9 cellular contexts compared by ENCODE assay signal in the genomic region with DNA sequence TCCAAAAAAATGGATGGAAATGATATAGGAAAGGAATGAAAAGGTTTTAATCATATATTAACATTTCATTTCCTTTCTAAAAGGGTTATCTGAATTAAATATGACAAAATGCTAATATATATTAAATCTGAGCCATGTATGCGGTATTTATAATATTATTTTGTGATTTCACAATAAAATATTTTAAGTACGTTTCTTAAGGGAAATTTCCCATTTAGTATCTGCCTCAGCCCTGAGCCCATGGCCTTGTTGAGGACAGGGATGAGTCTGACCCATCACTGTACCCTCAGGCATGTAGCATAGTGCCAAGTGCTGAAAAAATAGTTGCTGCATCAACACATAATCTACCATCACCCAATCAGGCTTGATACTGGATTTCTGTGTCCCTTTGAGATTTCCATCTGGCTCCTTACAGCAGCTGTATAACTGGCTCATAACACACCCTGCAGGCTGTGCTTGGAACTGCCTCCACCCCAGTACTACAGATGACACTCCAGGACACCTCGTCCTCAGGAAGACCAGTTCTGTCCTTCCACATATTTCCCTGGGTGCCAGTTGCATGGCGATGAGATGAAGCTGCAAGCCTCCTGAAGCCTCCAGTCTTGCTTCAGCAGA. TPM values are rescaled to one million over a fixed set of nuclear protein-coding genes. Genes with fewer than 3 reads are reported as not detected.
DNase-seq lines count a peak whose midpoint lies in the region; ATAC-seq and TF ChIP-seq lines count a peak whose summit lies in the region.
"Had no signal": no experiment of that assay in that cellular context is flagged by ENCODE, and none has a peak within 500 bp of the region (broad histone marks: within the 10 kb centered on the region; RNA-seq: fewer than 3 reads in every experiment).

No MANE protein-coding gene starts in this region.

- H4K20me1 ChIP-seq in hepatocyte (ENCODE audit: insufficient read depth, poor library complexity, severe bottlenecking): no peaks in the 10 kb centered on the region

- no peaks in the 10 kb centered on the region for H3K36me3 ChIP-seq in hepatocyte (replicated peaks; ENCODE audit: insufficient read depth, low read depth)

- H3K4me3 ChIP-seq in hepatocyte: no peak overlapping the region
- H3K4me3 ChIP-seq: skin epidermis had no signal

- WGBS in hepatocyte (ENCODE audit: low lambda C conversion rate, missing lambda C conversion rate): 88% methylated on average over 4 of the region's 4 CpGs

- H2AFZ ChIP-seq in hepatocyte: no peak overlapping the region

- no peak for TF ChIP-seq CTCF in hepatocyte (IDR thresholded peaks at IDR 0.05; ENCODE audit: poor library complexity)

- H3K27me3 ChIP-seq in hepatocyte: no peaks in the 10 kb centered on the region

- H3K9me3 ChIP-seq in hepatocyte (ENCODE audit: low read depth): no peaks in the 10 kb centered on the region

- ATAC-seq in HG02798 (IDR thresholded peaks at IDR 0.05; ENCODE audit: poor library complexity, unreplicated experiment): peak; percentile 81
- no peak for ATAC-seq in GM21576 (IDR thresholded peaks at IDR 0.05; ENCODE audit: unreplicated experiment)

- no peak overlapping the region for H3K4me2 ChIP-seq in hepatocyte

- H3K79me2 ChIP-seq in hepatocyte: no peaks in the 10 kb centered on the region

- no peak overlapping the region for H3K27ac ChIP-seq in hepatocyte
- H3K27ac ChIP-seq: skin epidermis had no signal

- no peaks in the 10 kb centered on the region for H3K9me2 ChIP-seq in hepatocyte (replicated peaks; ENCODE audit: insufficient read depth)

- H3K4me1 ChIP-seq in hepatocyte (ENCODE audit: insufficient read depth): no peaks in the 10 kb centered on the region

- DNase-seq in activated CD4-positive, CD25-positive, alpha-beta regulatory T cell treated with anti-CD3 and anti-CD28 coated beads, Interleukin-2, amount 50 U/mL, for 72 hours: peak; percentile 34
- DNase-seq in activated CD4-positive, CD25-positive, alpha-beta regulatory T cell (lab: John Stamatoyannopoulos, UW): no peak
- DNase-seq in SK-N-DZ (ENCODE audit: low spot score) (peak; percentile 13), hepatocyte (ENCODE audit: low spot score) (peak; percentile 17), medulla oblongata (ENCODE audit: extremely low spot score) (no peak), DMS79 (lab: John Stamatoyannopoulos, UW) (no peak)

RNA-seq across cellular contexts. Expression of a gene that starts 59.4 kb away (rescaled TPM):
- 0.42 and 0.97 TPM in 2 replicates for polyA plus RNA-seq in SK-N-DZ (2014; cell fraction: cytosol; rRNA removed)
- 0.51 and 0.73 TPM in 2 replicates for polyA plus RNA-seq in SK-N-DZ (2014; cell fraction: nucleus; rRNA removed)
- 7.9 and 9.7 TPM in 2 replicates for total RNA-seq in hepatocyte
- 3.5 and 3.8 TPM in 2 replicates for polyA plus RNA-seq in hepatocyte

Comparison
In these comparisons a context has a peak if more than half of its experiments do, and no peak if none do; other contexts are left out.
1. DNase-seq: peak in activated CD4-positive, CD25-positive, alpha-beta regulatory T cell treated with anti-CD3 and anti-CD28 coated beads, Interleukin-2, amount 50 U/mL, for 72 hours (single experiment), SK-N-DZ (single experiment) and hepatocyte (single experiment); none in activated CD4-positive, CD25-positive, alpha-beta regulatory T cell (0 of 4), medulla oblongata (single experiment) and DMS79 (single experiment).